Comparison of ENCODE assay signal across 1 cellular context in genomic region chr2:39416172-39416571, GRCh38.
TF ChIP-seq lines count a peak whose summit lies in the region.

No MANE protein-coding gene starts in this region.

TF ChIP-seq in SK-N-SH, 30 proteins besides CTCF, POLR2A, EP300 and RAD21 (continued from another document):
- TF ChIP-seq, protein P1, sequence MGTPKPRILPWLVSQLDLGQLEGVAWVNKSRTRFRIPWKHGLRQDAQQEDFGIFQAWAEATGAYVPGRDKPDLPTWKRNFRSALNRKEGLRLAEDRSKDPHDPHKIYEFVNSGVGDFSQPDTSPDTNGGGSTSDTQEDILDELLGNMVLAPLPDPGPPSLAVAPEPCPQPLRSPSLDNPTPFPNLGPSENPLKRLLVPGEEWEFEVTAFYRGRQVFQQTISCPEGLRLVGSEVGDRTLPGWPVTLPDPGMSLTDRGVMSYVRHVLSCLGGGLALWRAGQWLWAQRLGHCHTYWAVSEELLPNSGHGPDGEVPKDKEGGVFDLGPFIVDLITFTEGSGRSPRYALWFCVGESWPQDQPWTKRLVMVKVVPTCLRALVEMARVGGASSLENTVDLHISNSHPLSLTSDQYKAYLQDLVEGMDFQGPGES (IDR thresholded peaks at IDR 0.05; ENCODE audit: low read depth, low read length) = no peak
- TF ChIP-seq SMC3 (IDR thresholded peaks at IDR 0.05; ENCODE audit: low read depth, low read length) = no peak
- TF ChIP-seq FOXM1 (IDR thresholded peaks at IDR 0.05; ENCODE audit: low read depth) = no peak
- no peak for TF ChIP-seq MXI1 (IDR thresholded peaks at IDR 0.05; ENCODE audit: low read depth, low read length)
- 0 out of 2 replicates have a peak, but pooled peaks have one; percentile 31 for TF ChIP-seq TEAD4 (IDR thresholded peaks at IDR 0.05; ENCODE audit: borderline replicate concordance, insufficient read depth)
- TF ChIP-seq, protein P2, sequence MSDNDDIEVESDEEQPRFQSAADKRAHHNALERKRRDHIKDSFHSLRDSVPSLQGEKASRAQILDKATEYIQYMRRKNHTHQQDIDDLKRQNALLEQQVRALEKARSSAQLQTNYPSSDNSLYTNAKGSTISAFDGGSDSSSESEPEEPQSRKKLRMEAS (IDR thresholded peaks at IDR 0.05; ENCODE audit: low read depth) = peak; percentile 75; the same call in 1 of the 2 replicates
